Comparison of ENCODE assay signal across 12 cellular contexts in the genomic region with DNA sequence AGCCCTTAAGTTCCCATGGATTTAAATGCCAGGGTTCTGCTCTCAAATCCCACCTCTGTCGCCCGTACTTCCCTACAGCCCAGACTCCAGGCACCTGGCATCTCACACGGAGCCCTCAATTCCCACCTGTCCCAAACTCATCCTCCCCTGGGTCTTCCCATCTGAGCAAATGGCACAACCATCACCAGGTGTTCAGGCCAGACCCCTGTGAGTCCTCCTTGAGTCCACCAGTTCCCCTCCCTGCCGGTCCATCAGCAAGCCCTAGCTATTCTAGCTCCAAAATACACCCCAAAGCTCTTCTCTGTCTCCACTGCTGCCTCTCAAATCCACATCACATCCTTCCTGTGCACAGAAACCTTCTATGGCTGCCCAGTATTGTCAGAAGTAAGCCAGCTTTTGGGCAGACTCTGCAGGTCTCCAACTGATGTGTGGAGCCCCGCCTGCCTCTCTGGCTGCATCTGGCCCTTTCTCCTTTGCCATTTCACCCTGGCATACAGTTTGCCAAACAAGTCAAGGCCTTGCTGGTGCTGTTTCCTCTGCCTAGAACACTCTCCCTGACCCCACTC.
A peak's percentile ranks its signal among the peaks of the same experiment; 100 is the strongest.
DNase-seq lines count a peak whose midpoint lies in the region; ATAC-seq and TF ChIP-seq lines count a peak whose summit lies in the region.
"Had no signal": no experiment of that assay in that cellular context is flagged by ENCODE, and none has a peak within 500 bp of the region (broad histone marks: within the 10 kb centered on the region; RNA-seq: fewer than 3 reads in every experiment).

No MANE protein-coding gene starts in this region.

- no peak overlapping the region for H3K4me3 Mint-ChIP-seq in Caco-2 (ENCODE audit: unreplicated experiment)
- peak overlapping the region; percentile 16 for H3K4me3 Mint-ChIP-seq in activated CD4-positive, alpha-beta memory T cell treated with anti-CD3 and anti-CD28 coated beads, Interleukin-2, amount 10 ng/mL, durations not matched to agents 7 days and 5 days
- H3K4me3 Mint-ChIP-seq: HFFc6 had no signal

- no peak for ATAC-seq in GM21529 (IDR thresholded peaks at IDR 0.05; ENCODE audit: unreplicated experiment)

- no TSS peak for BruUV-seq in Caco-2 (replicated peaks; lab: Mats Ljungman, UMichigan)

- H3K9me3 ChIP-seq in Caco-2 (no peaks in the 10 kb centered on the region), esophagus muscularis mucosa (no peaks in the 10 kb centered on the region)
- H3K9me3 ChIP-seq: thoracic aorta had no signal

- POLR2A ChIA-PET in Caco-2 (lab: Charles Lee): no interaction called here
- POLR2A ChIA-PET in activated CD4-positive, alpha-beta memory T cell treated with anti-CD3 and anti-CD28 coated beads, Interleukin-2, amount 10 ng/mL, durations not matched to agents 7 days and 5 days (lab: Charles Lee): interaction anchor here (0.9 to 3.8 kb wide), 15 partner anchors 12 to 302 kb away, joined by 3 to 30 read pairs (median 5); a partner anchor contains a TSS

- no peaks in the 10 kb centered on the region for H3K9me3 Mint-ChIP-seq in Caco-2 (ENCODE audit: unreplicated experiment)
- no peaks in the 10 kb centered on the region for H3K9me3 Mint-ChIP-seq in activated CD4-positive, alpha-beta memory T cell treated with anti-CD3 and anti-CD28 coated beads, Interleukin-2, amount 10 ng/mL, durations not matched to agents 7 days and 5 days
- H3K9me3 Mint-ChIP-seq: HFFc6 had no signal

- H3K4me3 ChIP-seq in Caco-2 (ENCODE audit: low read depth, low read length): no peak overlapping the region
- H3K4me3 ChIP-seq in esophagus muscularis mucosa: no peak overlapping the region
- H3K4me3 ChIP-seq in skin epidermis: no peak overlapping the region
- H3K4me3 ChIP-seq: thoracic aorta had no signal

- DNase-seq in Caco-2 (no peak), esophagus muscularis mucosa (ENCODE audit: extremely low spot score) (no peak), amygdala (lab: John Stamatoyannopoulos, UW) (no peak), NCI-H128 (lab: John Stamatoyannopoulos, UW; ENCODE audit: unreplicated experiment) (no peak), NCI-H2081 treated with DMSO at 0.1 percent for 48 hours (lab: John Stamatoyannopoulos, UW) (no peak)
- no peak for DNase-seq in activated CD4-positive, alpha-beta memory T cell treated with anti-CD3 and anti-CD28 coated beads, Interleukin-2, amount 10 ng/mL, durations not matched to agents 7 days and 5 days
- DNase-seq: Calu3, HFFc6, NCI-H524 treated with DMSO at 0.1 percent for 48 hours had no signal

- no peaks in the 10 kb centered on the region for H3K36me3 Mint-ChIP-seq in Caco-2 (ENCODE audit: insufficient read depth, unreplicated experiment)
- peaks cover 26% of the 10 kb centered on the region for H3K36me3 Mint-ChIP-seq in activated CD4-positive, alpha-beta memory T cell treated with anti-CD3 and anti-CD28 coated beads, Interleukin-2, amount 10 ng/mL, durations not matched to agents 7 days and 5 days (ENCODE audit: low read depth)

- H3K27ac ChIP-seq in esophagus muscularis mucosa (replicated peaks in 1 of 4): peak overlapping the region; percentile 41 to 87 (median 76)
- peak overlapping the region in 19 of 21 experiments; percentile 30 to 95 (median 76) for H3K27ac ChIP-seq in skin epidermis

- H3K27me3 ChIP-seq in Caco-2 (replicated peaks; ENCODE audit: control insufficient read depth, insufficient read depth, low read length) (no peaks in the 10 kb centered on the region), esophagus muscularis mucosa (no peaks in the 10 kb centered on the region)

- CTCF ChIA-PET in Caco-2 (lab: Charles Lee): no interaction called here
- CTCF ChIA-PET in activated CD4-positive, alpha-beta memory T cell treated with anti-CD3 and anti-CD28 coated beads, Interleukin-2, amount 10 ng/mL, durations not matched to agents 7 days and 5 days (lab: Charles Lee): interaction anchor here (0.5 to 1.6 kb wide), 12 partner anchors 8 to 88 kb away, joined by 3 to 8 read pairs (median 4); no protein-coding TSS in a partner anchor

- no peak for TF ChIP-seq EP300 in esophagus muscularis mucosa (IDR thresholded peaks at IDR 0.05)

- intact Hi-C loops in Caco-2 (cut with micrococcal nuclease; ENCODE audit: unreplicated experiment) (no loop called here), esophagus muscularis mucosa (cut with DNase I) (loop anchor here (10.0 kb wide), 1 partner anchor 251 kb away; no protein-coding TSS in a partner anchor)

- TF ChIP-seq CTCF in Caco-2 (IDR thresholded peaks at IDR 0.05; ENCODE audit: insufficient read depth in 1 of 2, low read depth in 1 of 2, low read length in 1 of 2, severe bottlenecking in 1 of 2, unreplicated experiment in 1 of 2) (no peak), esophagus muscularis mucosa (IDR thresholded peaks at IDR 0.05) (no peak)

- WGBS in esophagus muscularis mucosa: 87% methylated on average over 5 of the region's 5 CpGs

- no peaks in the 10 kb centered on the region for H3K27me3 Mint-ChIP-seq in Caco-2 (ENCODE audit: insufficient read depth, unreplicated experiment)
- no peaks in the 10 kb centered on the region for H3K27me3 Mint-ChIP-seq in activated CD4-positive, alpha-beta memory T cell treated with anti-CD3 and anti-CD28 coated beads, Interleukin-2, amount 10 ng/mL, durations not matched to agents 7 days and 5 days

- H3K27ac Mint-ChIP-seq in Caco-2 (ENCODE audit: unreplicated experiment): peak overlapping the region; percentile 23
- H3K27ac Mint-ChIP-seq in activated CD4-positive, alpha-beta memory T cell treated with anti-CD3 and anti-CD28 coated beads, Interleukin-2, amount 10 ng/mL, durations not matched to agents 7 days and 5 days: peak overlapping the region; percentile 90
- H3K27ac Mint-ChIP-seq: HFFc6 had no signal

- H3K36me3 ChIP-seq in Caco-2 (ENCODE audit: control insufficient read depth, insufficient read depth, low read length) (no peaks in the 10 kb centered on the region), esophagus muscularis mucosa (peaks cover 12 to 57% (median 39%) of the 10 kb centered on the region in 4 donors)

- no peak for TF ChIP-seq POLR2A in esophagus muscularis mucosa (IDR thresholded peaks at IDR 0.05; ENCODE audit: low read depth)

- no peaks in the 10 kb centered on the region for H3K4me1 Mint-ChIP-seq in Caco-2 (ENCODE audit: low read depth, unreplicated experiment)
- H3K4me1 Mint-ChIP-seq in activated CD4-positive, alpha-beta memory T cell treated with anti-CD3 and anti-CD28 coated beads, Interleukin-2, amount 10 ng/mL, durations not matched to agents 7 days and 5 days: peaks cover 54% of the 10 kb centered on the region

- H3K4me1 ChIP-seq in Caco-2 (no peaks in the 10 kb centered on the region), esophagus muscularis mucosa (peaks cover 37 to 63% (median 59%) of the 10 kb centered on the region in 4 donors)
